9 cellular contexts compared by ENCODE assay signal in genomic region chr12:34291001-34291400, GRCh38.
"Had no signal": no experiment of that assay in that cellular context is flagged by ENCODE, and none has a peak within 500 bp of the region (broad histone marks: within the 10 kb centered on the region; RNA-seq: fewer than 3 reads in every experiment).

No MANE protein-coding gene starts in this region.

- H3K4me3 ChIP-seq: mucosa of descending colon had no signal

- H3K4me1 Mint-ChIP-seq: stimulated activated naive CD8-positive, alpha-beta T cell treated with anti-CD3 and anti-CD28 coated beads, Interleukin-15, amount 100 ng/mL, for 72 hours had no signal

- ATAC-seq: activated CD4-positive, CD25-positive, alpha-beta regulatory T cell treated with anti-CD3 and anti-CD28 coated beads, Interleukin-2, amount 50 U/mL, for 24 hours; mucosa of descending colon; naive thymus-derived CD4-positive, alpha-beta T cell; stimulated activated naive CD8-positive, alpha-beta T cell treated with anti-CD3 and anti-CD28 coated beads, Interleukin-15, amount 100 ng/mL, for 72 hours had no signal

- DNase-seq: activated CD4-positive, alpha-beta T cell treated with anti-CD3 and anti-CD28 coated beads, Interleukin-2, amount 50 U/mL, for 1 hour; activated CD8-positive, alpha-beta memory T cell treated with anti-CD3 and anti-CD28 coated beads for 24 hours; mammary epithelial cell; naive thymus-derived CD4-positive, alpha-beta T cell; small intestine; stimulated activated naive CD8-positive, alpha-beta T cell treated with anti-CD3 and anti-CD28 coated beads, Interleukin-15, amount 100 ng/mL, for 72 hours had no signal

- H3K27me3 Mint-ChIP-seq: stimulated activated naive CD8-positive, alpha-beta T cell treated with anti-CD3 and anti-CD28 coated beads, Interleukin-15, amount 100 ng/mL, for 72 hours had no signal

- H3K4me3 Mint-ChIP-seq: naive thymus-derived CD4-positive, alpha-beta T cell; stimulated activated naive CD8-positive, alpha-beta T cell treated with anti-CD3 and anti-CD28 coated beads, Interleukin-15, amount 100 ng/mL, for 72 hours had no signal

- H3K27me3 ChIP-seq: neutrophil had no signal

- H3K36me3 ChIP-seq: neutrophil had no signal

- H3K27ac ChIP-seq: neutrophil had no signal

- H3K27ac Mint-ChIP-seq: naive thymus-derived CD4-positive, alpha-beta T cell had no signal
